32 cellular contexts compared by ENCODE assay signal in genomic region chr2:32993140-32993539, GRCh38.
"Had no signal": no experiment of that assay in that cellular context is flagged by ENCODE, and none has a peak within 500 bp of the region (broad histone marks: within the 10 kb centered on the region; RNA-seq: fewer than 3 reads in every experiment).

No MANE protein-coding gene starts in this region.

- H3K4me3 ChIP-seq: ascending aorta, lung, mucosa of descending colon, pancreas, psoas muscle, sigmoid colon, stomach, thyroid gland, upper lobe of right lung had no signal

- H3K27ac ChIP-seq: ascending aorta, pancreas, psoas muscle, sigmoid colon, stomach, thyroid gland, upper lobe of right lung, VCaP had no signal

- H3K9me3 Mint-ChIP-seq: activated naive CD8-positive, alpha-beta T cell treated with anti-CD3 and anti-CD28 coated beads for 36 hours; activated T-cell treated with anti-CD3 and anti-CD28 coated beads, Interleukin-2, amount 50 U/mL, for 72 hours; natural killer cell treated with Interleukin-12 subunit alpha and Interleukin-12 subunit beta and Interleukin-15 and Interleukin-18, amount 100 ng/mL, for 72 hours had no signal

- H3K36me3 ChIP-seq: ascending aorta, pancreas, sigmoid colon, stomach, thyroid gland, upper lobe of right lung had no signal

- H3K4me1 ChIP-seq: ascending aorta, pancreas, psoas muscle, thyroid gland, upper lobe of right lung had no signal

- H3K9me3 ChIP-seq: mucosa of descending colon, pancreas, psoas muscle, sigmoid colon, stomach, thyroid gland had no signal

- H3K27ac Mint-ChIP-seq: activated naive CD8-positive, alpha-beta T cell treated with anti-CD3 and anti-CD28 coated beads for 36 hours; activated T-cell treated with anti-CD3 and anti-CD28 coated beads, Interleukin-2, amount 50 U/mL, for 72 hours; natural killer cell treated with Interleukin-12 subunit alpha and Interleukin-12 subunit beta and Interleukin-15 and Interleukin-18, amount 100 ng/mL, for 72 hours; stimulated activated memory B cell treated with anti-CD40 and anti-IgM and Interleukin-4, amounts not matched to agents 10 μg/mL and 1 μg/mL and 100 μg/mL, for 72 hours; T-helper 1 cell treated with Interleukin-12 subunit alpha and Interleukin-12 subunit beta and Interleukin-4 antibody, amounts not matched to agents 30 μg/mL and 1 μg/mL, for 36 hours had no signal

- DNase-seq: activated CD4-positive, alpha-beta T cell treated with anti-CD3 and anti-CD28 coated beads for 4 hours; activated CD4-positive, alpha-beta T cell treated with anti-CD3 and anti-CD28 coated beads, Interleukin-2, amount 50 U/mL, for 4 hours; activated naive CD4-positive, alpha-beta T cell; activated naive CD8-positive, alpha-beta T cell treated with anti-CD3 and anti-CD28 coated beads for 36 hours; activated T-cell treated with anti-CD3 and anti-CD28 coated beads for 4 hours; activated T-cell treated with anti-CD3 and anti-CD28 coated beads, Interleukin-2, amount 50 U/mL, for 72 hours; central memory CD4-positive, alpha-beta T cell; effector CD8-positive, alpha-beta T cell; erythroblast; head of caudate nucleus; kidney glomerular epithelial cell; mesendoderm; mucosa of descending colon; nucleus accumbens; pancreas; psoas muscle; sigmoid colon; small intestine; stimulated activated CD4-positive, alpha-beta T cell treated with anti-CD3 and anti-CD28 coated beads, Interleukin-4, amount 100 ng/mL, for 4 hours; stimulated activated CD8-positive, alpha-beta memory T cell treated with anti-CD3 and anti-CD28 coated beads, Interleukin-4, amount 100 ng/mL, for 48 hours; stomach; SW 1271; T-helper 9 cell; thyroid gland; upper lobe of right lung had no signal

- H3K36me3 Mint-ChIP-seq: activated naive CD8-positive, alpha-beta T cell treated with anti-CD3 and anti-CD28 coated beads for 36 hours; natural killer cell treated with Interleukin-12 subunit alpha and Interleukin-12 subunit beta and Interleukin-15 and Interleukin-18, amount 100 ng/mL, for 72 hours; stimulated activated memory B cell treated with anti-CD40 and anti-IgM and Interleukin-4, amounts not matched to agents 10 μg/mL and 1 μg/mL and 100 μg/mL, for 72 hours had no signal

- H3K4me1 Mint-ChIP-seq: activated naive CD8-positive, alpha-beta T cell treated with anti-CD3 and anti-CD28 coated beads for 36 hours; stimulated activated memory B cell treated with anti-CD40 and anti-IgM and Interleukin-4, amounts not matched to agents 10 μg/mL and 1 μg/mL and 100 μg/mL, for 72 hours had no signal

- ATAC-seq: activated T-cell treated with anti-CD3 and anti-CD28 coated beads, Interleukin-2, amount 50 U/mL, for 72 hours; left lobe of liver; mucosa of descending colon; natural killer cell treated with Interleukin-12 subunit alpha and Interleukin-12 subunit beta and Interleukin-15 and Interleukin-18, amount 100 ng/mL, for 72 hours; pancreas; psoas muscle; upper lobe of right lung had no signal

- H3K27me3 ChIP-seq: ascending aorta, pancreas, sigmoid colon, stomach, thyroid gland, upper lobe of right lung had no signal

- H3K4me3 Mint-ChIP-seq: activated naive CD8-positive, alpha-beta T cell treated with anti-CD3 and anti-CD28 coated beads for 36 hours; activated T-cell treated with anti-CD3 and anti-CD28 coated beads, Interleukin-2, amount 50 U/mL, for 72 hours; natural killer cell treated with Interleukin-12 subunit alpha and Interleukin-12 subunit beta and Interleukin-15 and Interleukin-18, amount 100 ng/mL, for 72 hours; stimulated activated memory B cell treated with anti-CD40 and anti-IgM and Interleukin-4, amounts not matched to agents 10 μg/mL and 1 μg/mL and 100 μg/mL, for 72 hours; T-helper 1 cell treated with Interleukin-12 subunit alpha and Interleukin-12 subunit beta and Interleukin-4 antibody, amounts not matched to agents 30 μg/mL and 1 μg/mL, for 36 hours had no signal
